In genomic region chr2:71190959-71191943, GRCh38 we compare ENCODE assay signal across 10 cellular contexts. TPM values are rescaled to one million over a fixed set of nuclear protein-coding genes. Genes with fewer than 3 reads are reported as not detected.
DNase-seq lines count a peak whose midpoint lies in the region; ATAC-seq, FAIRE-seq and TF ChIP-seq lines count a peak whose summit lies in the region.
"Had no signal": no experiment of that assay in that cellular context is flagged by ENCODE, and none has a peak within 500 bp of the region (broad histone marks: within the 10 kb centered on the region; RNA-seq: fewer than 3 reads in every experiment).

No MANE protein-coding gene starts in this region.

- TF ChIP-seq POLR2A in gastroesophageal sphincter (IDR thresholded peaks at IDR 0.05) (no peak), GM12891 (IDR thresholded peaks at IDR 0.05; ENCODE audit: low read depth, low read length) (no peak)

- 44 to 67% methylated on average over 4 to 5 of the region's 6 CpGs for WGBS in gastroesophageal sphincter (ENCODE audit: low coverage in 1 of 2), 2 donors

- H3K36me3 ChIP-seq in right atrium auricular region (peaks cover 5% of the 10 kb centered on the region), gastroesophageal sphincter (peaks cover 0 to 29% of the 10 kb centered on the region in 2 donors), kidney (ENCODE audit: control insufficient read depth in 1 of 2, insufficient read depth in 2 of 2, low read length in 2 of 2) (peaks cover 0 to 3% of the 10 kb centered on the region in 2 donors)

- CTCF ChIA-PET in activated CD8-positive, alpha-beta T cell treated with anti-CD3 and anti-CD28 coated beads, Interleukin-2, amount 10 ng/mL, durations not matched to agents 7 days and 5 days (lab: Charles Lee), result interaction anchor here (0.8 to 1.9 kb wide), 2 partner anchors 15 to 91 kb away, joined by 3 to 11 read pairs; no protein-coding TSS in a partner anchor

- H3K27ac ChIP-seq in right atrium auricular region (no peak overlapping the region), gastroesophageal sphincter (no peak overlapping the region), kidney (ENCODE audit: low read depth in 2 of 2, low read length in 2 of 2) (no peak overlapping the region)

- peaks cover 1% of the 10 kb centered on the region for H3K27me3 Mint-ChIP-seq in activated CD8-positive, alpha-beta T cell treated with anti-CD3 and anti-CD28 coated beads, Interleukin-2, amount 10 ng/mL, durations not matched to agents 7 days and 5 days (ENCODE audit: low read depth)

- TF ChIP-seq EP300 in gastroesophageal sphincter (IDR thresholded peaks at IDR 0.05), result no peak

- POLR2A ChIA-PET in activated CD8-positive, alpha-beta T cell treated with anti-CD3 and anti-CD28 coated beads, Interleukin-2, amount 10 ng/mL, durations not matched to agents 7 days and 5 days (lab: Charles Lee), result no interaction called here

- TF ChIP-seq CTCF in right atrium auricular region (IDR thresholded peaks at IDR 0.05) (peak in 1 of 2 donors; percentile 53), gastroesophageal sphincter (IDR thresholded peaks at IDR 0.05) (peak in 3 of 4 experiments; percentile 23 to 41 (median 30)), kidney (IDR thresholded peaks at IDR 0.05; ENCODE audit: borderline replicate concordance, extremely low read depth, insufficient read depth) (no peak)

- H3K9me3 ChIP-seq in right atrium auricular region (no peaks in the 10 kb centered on the region), gastroesophageal sphincter (no peaks in the 10 kb centered on the region), kidney (ENCODE audit: control insufficient read depth in 1 of 2, low read length in 2 of 2) (no peaks in the 10 kb centered on the region)

- no peaks in the 10 kb centered on the region for H3K4me1 Mint-ChIP-seq in activated CD8-positive, alpha-beta T cell treated with anti-CD3 and anti-CD28 coated beads, Interleukin-2, amount 10 ng/mL, durations not matched to agents 7 days and 5 days (ENCODE audit: low read depth)

- intact Hi-C loops in Right ventricle myocardium superior (cut with DNase I), result no loop called here
- intact Hi-C loops in kidney (cut with DNase I), result no loop called here

- H3K4me3 Mint-ChIP-seq in activated CD8-positive, alpha-beta T cell treated with anti-CD3 and anti-CD28 coated beads, Interleukin-2, amount 10 ng/mL, durations not matched to agents 7 days and 5 days, result no peak overlapping the region

- no peaks in the 10 kb centered on the region for H3K27me3 ChIP-seq in right atrium auricular region
- H3K27me3 ChIP-seq in gastroesophageal sphincter, result no peaks in the 10 kb centered on the region

- H3K4me3 ChIP-seq in right atrium auricular region (no peak overlapping the region), gastroesophageal sphincter (no peak overlapping the region), kidney (ENCODE audit: low read length in 2 of 2) (no peak overlapping the region)

- ATAC-seq in Right ventricle myocardium superior (ENCODE audit: poor library complexity) (peak; percentile 86), gastroesophageal sphincter (no peak)
- ATAC-seq in activated CD8-positive, alpha-beta T cell treated with anti-CD3 and anti-CD28 coated beads, Interleukin-2, amount 10 ng/mL, durations not matched to agents 7 days and 5 days, result no peak

- no peaks in the 10 kb centered on the region for H3K4me1 ChIP-seq in right atrium auricular region
- H3K4me1 ChIP-seq in gastroesophageal sphincter, result peaks cover 0 to 10% (median 0%) of the 10 kb centered on the region in 3 donors
- no peaks in the 10 kb centered on the region for H3K4me1 ChIP-seq in kidney (ENCODE audit: control insufficient read depth in 1 of 2, insufficient read depth in 1 of 2, low read depth in 1 of 2, low read length in 2 of 2)

- no peak overlapping the region for H3K9ac ChIP-seq in kidney (ENCODE audit: low read length in 2 of 2)

- peaks cover 3% of the 10 kb centered on the region for H3K9me3 Mint-ChIP-seq in activated CD8-positive, alpha-beta T cell treated with anti-CD3 and anti-CD28 coated beads, Interleukin-2, amount 10 ng/mL, durations not matched to agents 7 days and 5 days (ENCODE audit: insufficient read depth)

- H3K27ac Mint-ChIP-seq in activated CD8-positive, alpha-beta T cell treated with anti-CD3 and anti-CD28 coated beads, Interleukin-2, amount 10 ng/mL, durations not matched to agents 7 days and 5 days, result no peak overlapping the region

- H3K36me3 Mint-ChIP-seq in activated CD8-positive, alpha-beta T cell treated with anti-CD3 and anti-CD28 coated beads, Interleukin-2, amount 10 ng/mL, durations not matched to agents 7 days and 5 days (ENCODE audit: low read depth), result no peaks in the 10 kb centered on the region

- FAIRE-seq in GM12891 (lab: Jason Lieb, UNC) (no peak), kidney (lab: Jason Lieb, UNC) (no peak)
- FAIRE-seq: frontal cortex, G401.6 had no signal

- DNase-seq in Right ventricle myocardium superior (no peak), right atrium auricular region (ENCODE audit: low spot score) (no peak), RKO (ENCODE audit: low spot score) (peak; percentile 55), UCSD-AML1 (lab: John Stamatoyannopoulos, UW; ENCODE audit: unreplicated experiment) (no peak), GM12891 (ENCODE audit: insufficient read length, low spot score) (no peak), kidney (no peak)
- DNase-seq in activated CD8-positive, alpha-beta T cell treated with anti-CD3 and anti-CD28 coated beads, Interleukin-2, amount 10 ng/mL, durations not matched to agents 7 days and 5 days, result no peak

TF ChIP-seq in GM12891, 5 proteins besides CTCF, POLR2A, EP300 and RAD21:
- TF ChIP-seq TAF1 (IDR thresholded peaks at IDR 0.05; ENCODE audit: low read depth, low read length), result no peak
- TF ChIP-seq POLR2AphosphoS5 (IDR thresholded peaks at IDR 0.05; ENCODE audit: low read depth, low read length), result no peak
- TF ChIP-seq POU2F2 (IDR thresholded peaks at IDR 0.05; ENCODE audit: low read depth, low read length), result no peak
- no peak for TF ChIP-seq SPI1 (IDR thresholded peaks at IDR 0.05; ENCODE audit: low read depth, low read length)
TF ChIP-seq in GM12891: peak in this region for 0.

RNA-seq across cellular contexts. Expression of gene PAIP2B, which starts 35.7 kb away (rescaled TPM):
- total RNA-seq in Right ventricle myocardium superior, result 69.7 TPM
- 10 to 100 TPM; 18.1 to 21.3 TPM for total RNA-seq in right atrium auricular region
- total RNA-seq in gastroesophageal sphincter, result 10 to 100 TPM; 15.1 to 19.3 (median 16.4) TPM
- 1 to 10 TPM; 1.3 to 1.5 TPM for total RNA-seq in activated CD8-positive, alpha-beta T cell treated with anti-CD3 and anti-CD28 coated beads, Interleukin-2, amount 10 ng/mL, durations not matched to agents 7 days and 5 days
- 0.12 TPM for polyA plus RNA-seq in GM12891 (2012; ENCODE audit: low read depth, missing spikeins)
- 9.3 TPM for total RNA-seq in kidney
- 10.6 TPM for polyA plus RNA-seq in kidney (ENCODE audit: insufficient read depth, low read depth, low replicate concordance)
